In the genomic region with DNA sequence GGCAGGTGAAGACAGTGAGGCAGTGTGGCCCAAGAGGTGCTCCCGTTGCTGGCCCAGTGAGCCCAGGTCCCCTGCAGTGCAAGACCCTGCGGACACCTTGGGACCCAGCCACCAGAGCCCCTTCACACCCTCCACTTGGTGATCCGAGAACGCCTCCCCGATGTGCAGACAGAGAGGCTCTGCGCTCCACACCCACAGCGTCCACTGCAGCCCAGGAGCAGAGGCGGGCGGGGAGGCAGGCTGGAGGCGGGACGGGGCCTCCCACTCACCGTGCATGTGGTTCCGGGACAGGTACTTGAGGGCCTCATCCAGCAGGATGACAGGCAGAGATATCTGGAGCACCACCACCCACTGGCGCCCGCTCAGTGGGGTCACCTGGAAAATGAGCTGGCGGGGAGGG, we compare ENCODE assay signal across 1 cellular context.
TF ChIP-seq lines count a peak whose summit lies in the region.

No MANE protein-coding gene starts in this region.

TF ChIP-seq in HepG2, 621 proteins besides CTCF, POLR2A, EP300 and RAD21:
- TF ChIP-seq, protein P1, sequence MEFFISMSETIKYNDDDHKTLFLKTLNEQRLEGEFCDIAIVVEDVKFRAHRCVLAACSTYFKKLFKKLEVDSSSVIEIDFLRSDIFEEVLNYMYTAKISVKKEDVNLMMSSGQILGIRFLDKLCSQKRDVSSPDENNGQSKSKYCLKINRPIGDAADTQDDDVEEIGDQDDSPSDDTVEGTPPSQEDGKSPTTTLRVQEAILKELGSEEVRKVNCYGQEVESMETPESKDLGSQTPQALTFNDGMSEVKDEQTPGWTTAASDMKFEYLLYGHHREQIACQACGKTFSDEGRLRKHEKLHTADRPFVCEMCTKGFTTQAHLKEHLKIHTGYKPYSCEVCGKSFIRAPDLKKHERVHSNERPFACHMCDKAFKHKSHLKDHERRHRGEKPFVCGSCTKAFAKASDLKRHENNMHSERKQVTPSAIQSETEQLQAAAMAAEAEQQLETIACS (CRISPR knock-in tag; IDR thresholded peaks at IDR 0.05) = no peak
- TF ChIP-seq SOX5 (CRISPR knock-in tag; IDR thresholded peaks at IDR 0.05; ENCODE audit: borderline replicate concordance) (no peak), KLF11 (CRISPR knock-in tag; IDR thresholded peaks at IDR 0.05) (no peak), YEATS2 (CRISPR knock-in tag; IDR thresholded peaks at IDR 0.05; ENCODE audit: borderline replicate concordance) (no peak), U2AF2 (IDR thresholded peaks at IDR 0.05; ENCODE audit: low read depth, low read length) (no peak), ZBTB21 (CRISPR knock-in tag; IDR thresholded peaks at IDR 0.05) (no peak), HNF4G (IDR thresholded peaks at IDR 0.05; ENCODE audit: borderline replicate concordance, low read depth, low read length) (no peak), HNF4G (CRISPR knock-in tag; IDR thresholded peaks at IDR 0.05; ENCODE audit: borderline replicate concordance, low read depth) (no peak), JUN (CRISPR knock-in tag; IDR thresholded peaks at IDR 0.05) (no peak), JUNB (CRISPR knock-in tag; IDR thresholded peaks at IDR 0.05; ENCODE audit: borderline replicate concordance) (no peak), ZNF484 (CRISPR knock-in tag; IDR thresholded peaks at IDR 0.05; ENCODE audit: borderline replicate concordance, low read depth) (no peak), REL (CRISPR knock-in tag; conservative IDR thresholded peaks at IDR 0.05) (no peak), RFX1 (IDR thresholded peaks at IDR 0.05) (no peak), ZNF616 (CRISPR knock-in tag; IDR thresholded peaks at IDR 0.05; ENCODE audit: low read depth) (no peak)
- TF ChIP-seq, protein P2, sequence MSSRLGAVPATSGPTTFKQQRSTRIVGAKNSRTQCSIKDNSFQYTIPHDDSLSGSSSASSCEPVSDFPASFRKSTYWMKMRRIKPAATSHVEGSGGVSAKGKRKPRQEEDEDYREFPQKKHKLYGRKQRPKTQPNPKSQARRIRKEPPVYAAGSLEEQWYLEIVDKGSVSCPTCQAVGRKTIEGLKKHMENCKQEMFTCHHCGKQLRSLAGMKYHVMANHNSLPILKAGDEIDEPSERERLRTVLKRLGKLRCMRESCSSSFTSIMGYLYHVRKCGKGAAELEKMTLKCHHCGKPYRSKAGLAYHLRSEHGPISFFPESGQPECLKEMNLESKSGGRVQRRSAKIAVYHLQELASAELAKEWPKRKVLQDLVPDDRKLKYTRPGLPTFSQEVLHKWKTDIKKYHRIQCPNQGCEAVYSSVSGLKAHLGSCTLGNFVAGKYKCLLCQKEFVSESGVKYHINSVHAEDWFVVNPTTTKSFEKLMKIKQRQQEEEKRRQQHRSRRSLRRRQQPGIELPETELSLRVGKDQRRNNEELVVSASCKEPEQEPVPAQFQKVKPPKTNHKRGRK (CRISPR knock-in tag; IDR thresholded peaks at IDR 0.05) = no peak
- TF ChIP-seq, protein P3, sequence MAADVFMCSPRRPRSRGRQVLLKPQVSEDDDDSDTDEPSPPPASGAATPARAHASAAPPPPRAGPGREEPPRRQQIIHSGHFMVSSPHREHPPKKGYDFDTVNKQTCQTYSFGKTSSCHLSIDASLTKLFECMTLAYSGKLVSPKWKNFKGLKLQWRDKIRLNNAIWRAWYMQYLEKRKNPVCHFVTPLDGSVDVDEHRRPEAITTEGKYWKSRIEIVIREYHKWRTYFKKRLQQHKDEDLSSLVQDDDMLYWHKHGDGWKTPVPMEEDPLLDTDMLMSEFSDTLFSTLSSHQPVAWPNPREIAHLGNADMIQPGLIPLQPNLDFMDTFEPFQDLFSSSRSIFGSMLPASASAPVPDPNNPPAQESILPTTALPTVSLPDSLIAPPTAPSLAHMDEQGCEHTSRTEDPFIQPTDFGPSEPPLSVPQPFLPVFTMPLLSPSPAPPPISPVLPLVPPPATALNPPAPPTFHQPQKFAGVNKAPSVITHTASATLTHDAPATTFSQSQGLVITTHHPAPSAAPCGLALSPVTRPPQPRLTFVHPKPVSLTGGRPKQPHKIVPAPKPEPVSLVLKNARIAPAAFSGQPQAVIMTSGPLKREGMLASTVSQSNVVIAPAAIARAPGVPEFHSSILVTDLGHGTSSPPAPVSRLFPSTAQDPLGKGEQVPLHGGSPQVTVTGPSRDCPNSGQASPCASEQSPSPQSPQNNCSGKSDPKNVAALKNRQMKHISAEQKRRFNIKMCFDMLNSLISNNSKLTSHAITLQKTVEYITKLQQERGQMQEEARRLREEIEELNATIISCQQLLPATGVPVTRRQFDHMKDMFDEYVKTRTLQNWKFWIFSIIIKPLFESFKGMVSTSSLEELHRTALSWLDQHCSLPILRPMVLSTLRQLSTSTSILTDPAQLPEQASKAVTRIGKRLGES (CRISPR knock-in tag; IDR thresholded peaks at IDR 0.05; ENCODE audit: borderline replicate concordance) = no peak
- TF ChIP-seq, protein P4, sequence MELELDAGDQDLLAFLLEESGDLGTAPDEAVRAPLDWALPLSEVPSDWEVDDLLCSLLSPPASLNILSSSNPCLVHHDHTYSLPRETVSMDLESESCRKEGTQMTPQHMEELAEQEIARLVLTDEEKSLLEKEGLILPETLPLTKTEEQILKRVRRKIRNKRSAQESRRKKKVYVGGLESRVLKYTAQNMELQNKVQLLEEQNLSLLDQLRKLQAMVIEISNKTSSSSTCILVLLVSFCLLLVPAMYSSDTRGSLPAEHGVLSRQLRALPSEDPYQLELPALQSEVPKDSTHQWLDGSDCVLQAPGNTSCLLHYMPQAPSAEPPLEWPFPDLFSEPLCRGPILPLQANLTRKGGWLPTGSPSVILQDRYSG (CRISPR knock-in tag; IDR thresholded peaks at IDR 0.05) = no peak
- TF ChIP-seq, protein P5, sequence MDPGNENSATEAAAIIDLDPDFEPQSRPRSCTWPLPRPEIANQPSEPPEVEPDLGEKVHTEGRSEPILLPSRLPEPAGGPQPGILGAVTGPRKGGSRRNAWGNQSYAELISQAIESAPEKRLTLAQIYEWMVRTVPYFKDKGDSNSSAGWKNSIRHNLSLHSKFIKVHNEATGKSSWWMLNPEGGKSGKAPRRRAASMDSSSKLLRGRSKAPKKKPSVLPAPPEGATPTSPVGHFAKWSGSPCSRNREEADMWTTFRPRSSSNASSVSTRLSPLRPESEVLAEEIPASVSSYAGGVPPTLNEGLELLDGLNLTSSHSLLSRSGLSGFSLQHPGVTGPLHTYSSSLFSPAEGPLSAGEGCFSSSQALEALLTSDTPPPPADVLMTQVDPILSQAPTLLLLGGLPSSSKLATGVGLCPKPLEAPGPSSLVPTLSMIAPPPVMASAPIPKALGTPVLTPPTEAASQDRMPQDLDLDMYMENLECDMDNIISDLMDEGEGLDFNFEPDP (CRISPR knock-in tag; conservative IDR thresholded peaks at IDR 0.05) = no peak
- TF ChIP-seq, protein P6, sequence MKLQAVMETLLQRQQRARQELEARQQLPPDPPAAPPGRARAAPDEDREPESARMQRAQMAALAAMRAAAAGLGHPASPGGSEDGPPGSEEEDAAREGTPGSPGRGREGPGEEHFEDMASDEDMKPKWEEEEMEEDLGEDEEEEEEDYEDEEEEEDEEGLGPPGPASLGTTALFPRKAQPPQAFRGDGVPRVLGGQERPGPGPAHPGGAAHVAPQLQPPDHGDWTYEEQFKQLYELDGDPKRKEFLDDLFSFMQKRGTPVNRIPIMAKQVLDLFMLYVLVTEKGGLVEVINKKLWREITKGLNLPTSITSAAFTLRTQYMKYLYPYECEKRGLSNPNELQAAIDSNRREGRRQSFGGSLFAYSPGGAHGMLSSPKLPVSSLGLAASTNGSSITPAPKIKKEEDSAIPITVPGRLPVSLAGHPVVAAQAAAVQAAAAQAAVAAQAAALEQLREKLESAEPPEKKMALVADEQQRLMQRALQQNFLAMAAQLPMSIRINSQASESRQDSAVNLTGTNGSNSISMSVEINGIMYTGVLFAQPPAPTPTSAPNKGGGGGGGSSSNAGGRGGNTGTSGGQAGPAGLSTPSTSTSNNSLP (IDR thresholded peaks at IDR 0.05; ENCODE audit: low read depth, low read length) = no peak
- TF ChIP-seq, protein P7, sequence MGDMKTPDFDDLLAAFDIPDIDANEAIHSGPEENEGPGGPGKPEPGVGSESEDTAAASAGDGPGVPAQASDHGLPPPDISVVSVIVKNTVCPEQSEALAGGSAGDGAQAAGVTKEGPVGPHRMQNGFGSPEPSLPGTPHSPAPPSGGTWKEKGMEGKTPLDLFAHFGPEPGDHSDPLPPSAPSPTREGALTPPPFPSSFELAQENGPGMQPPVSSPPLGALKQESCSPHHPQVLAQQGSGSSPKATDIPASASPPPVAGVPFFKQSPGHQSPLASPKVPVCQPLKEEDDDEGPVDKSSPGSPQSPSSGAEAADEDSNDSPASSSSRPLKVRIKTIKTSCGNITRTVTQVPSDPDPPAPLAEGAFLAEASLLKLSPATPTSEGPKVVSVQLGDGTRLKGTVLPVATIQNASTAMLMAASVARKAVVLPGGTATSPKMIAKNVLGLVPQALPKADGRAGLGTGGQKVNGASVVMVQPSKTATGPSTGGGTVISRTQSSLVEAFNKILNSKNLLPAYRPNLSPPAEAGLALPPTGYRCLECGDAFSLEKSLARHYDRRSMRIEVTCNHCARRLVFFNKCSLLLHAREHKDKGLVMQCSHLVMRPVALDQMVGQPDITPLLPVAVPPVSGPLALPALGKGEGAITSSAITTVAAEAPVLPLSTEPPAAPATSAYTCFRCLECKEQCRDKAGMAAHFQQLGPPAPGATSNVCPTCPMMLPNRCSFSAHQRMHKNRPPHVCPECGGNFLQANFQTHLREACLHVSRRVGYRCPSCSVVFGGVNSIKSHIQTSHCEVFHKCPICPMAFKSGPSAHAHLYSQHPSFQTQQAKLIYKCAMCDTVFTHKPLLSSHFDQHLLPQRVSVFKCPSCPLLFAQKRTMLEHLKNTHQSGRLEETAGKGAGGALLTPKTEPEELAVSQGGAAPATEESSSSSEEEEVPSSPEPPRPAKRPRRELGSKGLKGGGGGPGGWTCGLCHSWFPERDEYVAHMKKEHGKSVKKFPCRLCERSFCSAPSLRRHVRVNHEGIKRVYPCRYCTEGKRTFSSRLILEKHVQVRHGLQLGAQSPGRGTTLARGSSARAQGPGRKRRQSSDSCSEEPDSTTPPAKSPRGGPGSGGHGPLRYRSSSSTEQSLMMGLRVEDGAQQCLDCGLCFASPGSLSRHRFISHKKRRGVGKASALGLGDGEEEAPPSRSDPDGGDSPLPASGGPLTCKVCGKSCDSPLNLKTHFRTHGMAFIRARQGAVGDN (CRISPR knock-in tag; IDR thresholded peaks at IDR 0.05) = no peak
- TF ChIP-seq, protein P8, sequence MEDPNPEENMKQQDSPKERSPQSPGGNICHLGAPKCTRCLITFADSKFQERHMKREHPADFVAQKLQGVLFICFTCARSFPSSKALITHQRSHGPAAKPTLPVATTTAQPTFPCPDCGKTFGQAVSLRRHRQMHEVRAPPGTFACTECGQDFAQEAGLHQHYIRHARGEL (CRISPR knock-in tag; IDR thresholded peaks at IDR 0.05) = no peak
